ENCODE assay signal across 26 cellular contexts in the genomic region with DNA sequence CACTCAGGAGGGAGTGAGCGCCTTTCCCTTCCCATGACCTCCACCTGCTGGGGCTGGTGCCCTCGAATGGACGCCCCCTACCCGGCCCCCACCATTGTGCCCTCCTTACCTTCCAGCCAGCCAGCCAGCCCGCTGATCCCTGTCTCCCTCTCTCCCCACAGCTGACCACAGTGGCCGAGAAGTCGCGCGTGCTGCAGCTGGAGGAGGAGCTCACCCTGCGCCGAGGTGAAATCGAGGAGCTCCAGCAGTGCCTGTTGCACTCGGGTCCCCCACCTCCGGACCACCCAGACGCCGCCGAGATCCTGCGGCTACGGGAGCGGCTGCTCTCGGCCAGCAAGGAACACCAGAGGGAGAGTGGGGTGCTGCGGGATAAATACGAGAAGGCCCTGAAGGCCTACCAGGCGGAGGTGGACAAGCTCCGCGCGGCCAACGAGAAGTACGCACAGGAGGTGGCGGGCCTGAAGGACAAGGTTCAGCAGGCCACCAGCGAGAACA.
"Had no signal": no experiment of that assay in that cellular context is flagged by ENCODE, and none has a peak within 500 bp of the region (broad histone marks: within the 10 kb centered on the region; RNA-seq: fewer than 3 reads in every experiment).

No MANE protein-coding gene starts in this region.

- H3K9me3 ChIP-seq: gastrocnemius medialis, heart left ventricle, left lung, neutrophil, stomach, testis, tibial artery had no signal

- H3K79me2 ChIP-seq: hepatocyte, parathyroid adenoma had no signal

- H3K27ac Mint-ChIP-seq: effector memory CD8-positive, alpha-beta T cell; naive thymus-derived CD4-positive, alpha-beta T cell; progenitor cell of endocrine pancreas; type B pancreatic cell had no signal

- H3K27me3 Mint-ChIP-seq: effector memory CD8-positive, alpha-beta T cell; progenitor cell of endocrine pancreas; type B pancreatic cell had no signal

- H3K4me3 ChIP-seq: gastrocnemius medialis, heart left ventricle, hepatocyte, left lung, smooth muscle cell, stomach, testis, tibial artery had no signal

- DNase-seq: cerebellar nuclear complex; cortex of kidney; effector memory CD8-positive, alpha-beta T cell; gastrocnemius medialis; heart left ventricle; left cardiac atrium; left lung; mesendoderm; midbrain; naive thymus-derived CD4-positive, alpha-beta T cell; stimulated activated CD4-positive, alpha-beta T cell treated with anti-CD3 and anti-CD28 coated beads, Interleukin-12 subunit alpha, Interleukin-12 subunit beta, amount 100 ng/mL, for 4 hours; stimulated activated CD4-positive, alpha-beta T cell treated with anti-CD3 and anti-CD28 coated beads, Interleukin-1b, Interleukin-23, amount 100 ng/mL, for 48 hours; stimulated activated CD4-positive, alpha-beta T cell treated with anti-CD3 and anti-CD28 coated beads, Interleukin-4, amount 100 ng/mL, for 1 hour; stimulated activated CD8-positive, alpha-beta memory T cell treated with anti-CD3 and anti-CD28 coated beads, Interleukin-4, amount 100 ng/mL, for 48 hours; stimulated activated naive CD4-positive, alpha-beta T cell treated with Interleukin-2 at 50 U/mL for 16 hours; stomach; testis; tibial artery had no signal

- H3K9ac ChIP-seq: parathyroid adenoma had no signal

- H3K4me2 ChIP-seq: hepatocyte, smooth muscle cell had no signal

- H3K36me3 ChIP-seq: gastrocnemius medialis, neutrophil had no signal

- H3K4me1 ChIP-seq: gastrocnemius medialis had no signal

- H3K27ac ChIP-seq: gastrocnemius medialis, heart left ventricle, hepatocyte, left lung, neutrophil, parathyroid adenoma, stomach, testis, tibial artery had no signal

- H3K9me3 Mint-ChIP-seq: effector memory CD8-positive, alpha-beta T cell; naive thymus-derived CD4-positive, alpha-beta T cell; nephron; type B pancreatic cell had no signal

- H2AFZ ChIP-seq: hepatocyte, parathyroid adenoma had no signal

- H3K27me3 ChIP-seq: heart left ventricle, hepatocyte, left lung, stomach, testis, tibial artery had no signal

- ATAC-seq: effector memory CD8-positive, alpha-beta T cell; gastrocnemius medialis; heart left ventricle; left cardiac atrium; left lung; naive thymus-derived CD4-positive, alpha-beta T cell; sciatic nerve had no signal

- H3K4me3 Mint-ChIP-seq: effector memory CD8-positive, alpha-beta T cell; naive thymus-derived CD4-positive, alpha-beta T cell; nephron; type B pancreatic cell had no signal
